Comparison of ENCODE assay signal across 22 cellular contexts in the genomic region with DNA sequence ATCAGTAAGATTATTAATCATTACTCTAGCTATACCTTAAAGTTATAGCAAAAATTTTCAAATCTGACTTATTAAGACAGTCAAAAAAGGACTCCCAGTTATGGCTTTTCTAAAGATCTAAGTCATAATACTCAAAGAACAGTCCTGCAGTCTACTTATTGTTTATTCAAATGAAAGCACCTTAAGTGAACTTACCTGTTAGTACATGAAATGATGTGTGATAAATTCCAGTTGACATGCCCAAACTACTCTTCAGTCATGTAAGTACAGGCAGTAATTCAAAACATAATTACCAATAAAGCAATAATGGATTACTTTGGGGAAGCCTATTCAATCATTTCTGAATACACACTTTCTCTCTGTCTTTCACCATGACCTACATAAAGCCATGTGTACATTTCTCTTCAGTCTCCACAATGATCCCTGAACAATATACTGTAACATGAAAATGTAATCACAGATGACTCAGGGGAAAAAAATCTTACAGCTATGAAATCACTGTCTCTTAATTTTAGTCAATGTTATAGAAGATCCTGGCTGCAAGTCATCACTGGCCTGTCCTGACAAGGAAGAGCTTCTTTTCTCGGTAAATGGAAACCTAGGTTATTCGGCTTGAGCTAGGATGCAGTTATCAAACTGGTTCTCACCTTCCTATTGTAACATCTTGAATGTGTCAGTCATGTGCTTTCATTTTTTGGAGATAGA.
DNase-seq lines count a peak whose midpoint lies in the region; ATAC-seq, FAIRE-seq and TF ChIP-seq lines count a peak whose summit lies in the region.
"Had no signal": no experiment of that assay in that cellular context is flagged by ENCODE, and none has a peak within 500 bp of the region (broad histone marks: within the 10 kb centered on the region; RNA-seq: fewer than 3 reads in every experiment).

No MANE protein-coding gene starts in this region.

- no peaks in the 10 kb centered on the region for H3K79me2 ChIP-seq in hepatocyte

- H3K27ac ChIP-seq in hepatocyte: no peak overlapping the region

- 97% methylated on average over 2 of the region's 2 CpGs for whole genome bisulfite sequencing in hepatocyte (ENCODE audit: low lambda C conversion rate, missing lambda C conversion rate)

- TF ChIP-seq CTCF in hepatocyte (IDR thresholded peaks at IDR 0.05; ENCODE audit: poor library complexity): no peak

- no peak for ATAC-seq in HG02588 (IDR thresholded peaks at IDR 0.05; ENCODE audit: unreplicated experiment)

- H3K9me3 ChIP-seq in hepatocyte (ENCODE audit: low read depth): no peaks in the 10 kb centered on the region
- H3K9me3 ChIP-seq: Caco-2, MG63, SK-N-SH had no signal

- no peak overlapping the region for H3K4me3 ChIP-seq in hepatocyte
- H3K4me3 ChIP-seq: MG63 had no signal

- no peaks in the 10 kb centered on the region for H4K20me1 ChIP-seq in hepatocyte (ENCODE audit: insufficient read depth, poor library complexity, severe bottlenecking)

- no peak overlapping the region for H2AFZ ChIP-seq in hepatocyte

- H3K36me3 ChIP-seq in hepatocyte (replicated peaks; ENCODE audit: insufficient read depth, low read depth): no peaks in the 10 kb centered on the region
- H3K36me3 ChIP-seq: MG63 had no signal

- no peaks in the 10 kb centered on the region for H3K9me2 ChIP-seq in hepatocyte (replicated peaks; ENCODE audit: insufficient read depth)
- H3K9me2 ChIP-seq: SK-N-SH had no signal

- H3K4me2 ChIP-seq in hepatocyte: no peak overlapping the region
- H3K4me2 ChIP-seq: SK-N-SH had no signal

- no peaks in the 10 kb centered on the region for H3K27me3 ChIP-seq in hepatocyte
- H3K27me3 ChIP-seq: MG63 had no signal

- no peaks in the 10 kb centered on the region for H3K4me1 ChIP-seq in hepatocyte (ENCODE audit: insufficient read depth)
- H3K4me1 ChIP-seq: Caco-2 had no signal

- peak; percentile 70 for FAIRE-seq in islet of Langerhans (lab: Jason Lieb, UNC)
- FAIRE-seq: A204.1, GM12892, GM18507, RCC 7860 had no signal

- DNase-seq in EL (peak; percentile 3), LHCN-M2 (ENCODE audit: low read depth) (peak; percentile 9), amniotic epithelial cell (ENCODE audit: low read depth) (peak; percentile 7), NCI-H774 (lab: John Stamatoyannopoulos, UW) (no peak), hepatocyte (ENCODE audit: low spot score) (no peak)
- no peak for DNase-seq in activated naive CD4-positive, alpha-beta T cell treated with anti-CD3 and anti-CD28 coated beads, Interleukin-2, amount 50 U/mL, for 16 hours
- DNase-seq: Caco-2; CD4-positive, alpha-beta T cell; MG63; NCI-H1048; NCI-H1436 treated with DMSO at 0.1 percent for 48 hours; NCI-H2029; NCI-H446; NK-92 treated with Interleukin-12 subunit alpha and Interleukin-12 subunit beta, amount 100 ng/mL, for 24 hours; SHP77 treated with DMSO at 0.1 percent for 48 hours; SK-N-SH had no signal

Comparison
In these comparisons a context has a peak if more than half of its experiments do, and no peak if none do; other contexts are left out.
1. DNase-seq: peak in EL (single experiment), LHCN-M2 (single experiment) and amniotic epithelial cell (single experiment); none in NCI-H774 (single experiment), activated naive CD4-positive, alpha-beta T cell treated with anti-CD3 and anti-CD28 coated beads, Interleukin-2, amount 50 U/mL, for 16 hours (single experiment) and hepatocyte (single experiment).